24 cellular contexts compared by ENCODE assay signal in genomic region chr13:31035162-31035951, GRCh38.
DNase-seq lines count a peak whose midpoint lies in the region; ATAC-seq and TF ChIP-seq lines count a peak whose summit lies in the region.
"Had no signal": no experiment of that assay in that cellular context is flagged by ENCODE, and none has a peak within 500 bp of the region (broad histone marks: within the 10 kb centered on the region; RNA-seq: fewer than 3 reads in every experiment).

No MANE protein-coding gene starts in this region.

- TF ChIP-seq CTCF in fibroblast of mammary gland (conservative IDR thresholded peaks at IDR 0.05; ENCODE audit: control insufficient read depth, insufficient read depth, low read depth, low read length) (no peak), nephron (IDR thresholded peaks at IDR 0.05; ENCODE audit: unreplicated experiment in 3 of 3) (no peak), Peyer's patch (IDR thresholded peaks at IDR 0.05) (no peak), upper lobe of right lung (IDR thresholded peaks at IDR 0.05) (no peak), OCI-LY7 (conservative IDR thresholded peaks at IDR 0.05; ENCODE audit: low read length) (no peak)

- H3K36me3 ChIP-seq in ACC112 (ENCODE audit: insufficient read depth, low read length) (no peaks in the 10 kb centered on the region), MG63 (no peaks in the 10 kb centered on the region), Peyer's patch (no peaks in the 10 kb centered on the region), upper lobe of right lung (no peaks in the 10 kb centered on the region), OCI-LY7 (ENCODE audit: insufficient read depth, low read length) (no peaks in the 10 kb centered on the region)
- H3K36me3 ChIP-seq: heart left ventricle, neural progenitor cell, transverse colon had no signal

- POLR2A ChIA-PET in OCI-LY7 (lab: Charles Lee): no interaction called here

- H3K36me3 Mint-ChIP-seq in nephron (ENCODE audit: low read depth): no peaks in the 10 kb centered on the region
- H3K36me3 Mint-ChIP-seq: neural progenitor cell had no signal

- H3K4me2 ChIP-seq in OCI-LY7 (ENCODE audit: low read length): no peak overlapping the region
- H3K4me2 ChIP-seq: neural progenitor cell had no signal

- H3K4me3 Mint-ChIP-seq in nephron: peak overlapping the region in 1 of 3 experiments; percentile 31
- H3K4me3 Mint-ChIP-seq: activated naive CD8-positive, alpha-beta T cell treated with anti-CD3 and anti-CD28 coated beads, Interleukin-2, amount 10 ng/mL, durations not matched to agents 7 days and 5 days; dendritic cell treated with granulocyte-macrophage colony-stimulating factor and Interleukin-4, amounts not matched to agents 40 ng/mL and 50 ng/mL, for 4 days; neural progenitor cell; T-helper 17 cell had no signal

- no peak overlapping the region for H3K27ac ChIP-seq in ACC112 (ENCODE audit: low read depth, low read length)
- H3K27ac ChIP-seq in Peyer's patch: no peak overlapping the region
- H3K27ac ChIP-seq in upper lobe of right lung: no peak overlapping the region
- H3K27ac ChIP-seq in OCI-LY7 (ENCODE audit: low read depth, low read length, poor library complexity, severe bottlenecking): no peak overlapping the region
- H3K27ac ChIP-seq: heart left ventricle, HL-60, neural progenitor cell, transverse colon, VCaP had no signal

- no peaks in the 10 kb centered on the region for H3K9me2 ChIP-seq in OCI-LY7 (ENCODE audit: insufficient read depth, low read length)

- H3K27ac Mint-ChIP-seq in nephron: peak overlapping the region in 2 of 3 experiments; percentile 71 to 88
- H3K27ac Mint-ChIP-seq: activated naive CD8-positive, alpha-beta T cell treated with anti-CD3 and anti-CD28 coated beads, Interleukin-2, amount 10 ng/mL, durations not matched to agents 7 days and 5 days; dendritic cell treated with granulocyte-macrophage colony-stimulating factor and Interleukin-4, amounts not matched to agents 40 ng/mL and 50 ng/mL, for 4 days; neural progenitor cell; T-helper 17 cell had no signal

- CTCF ChIA-PET in OCI-LY7 (lab: Charles Lee; ENCODE audit: unreplicated experiment): no interaction called here

- H3K27me3 ChIP-seq in ACC112 (ENCODE audit: insufficient read depth, low read length) (peaks cover 30% of the 10 kb centered on the region), MG63 (no peaks in the 10 kb centered on the region), Peyer's patch (no peaks in the 10 kb centered on the region), upper lobe of right lung (no peaks in the 10 kb centered on the region)
- H3K27me3 ChIP-seq: neural progenitor cell, transverse colon had no signal

- intact Hi-C loops in upper lobe of right lung (cut with DNase I): no loop called here
- intact Hi-C loops in OCI-LY7 (cut with micrococcal nuclease; ENCODE audit: unreplicated experiment): no loop called here

- H3K9me3 ChIP-seq in MG63: no peaks in the 10 kb centered on the region
- no peaks in the 10 kb centered on the region for H3K9me3 ChIP-seq in Peyer's patch
- H3K9me3 ChIP-seq in upper lobe of right lung: no peaks in the 10 kb centered on the region
- H3K9me3 ChIP-seq in OCI-LY7 (ENCODE audit: low read length): no peaks in the 10 kb centered on the region
- H3K9me3 ChIP-seq: heart left ventricle, transverse colon had no signal

- peak overlapping the region; percentile 25 for H2AFZ ChIP-seq in ACC112 (ENCODE audit: low read length, unreplicated experiment)
- H2AFZ ChIP-seq in OCI-LY7 (ENCODE audit: low read length): no peak overlapping the region
- H2AFZ ChIP-seq: neural progenitor cell had no signal

- H3K4me3 ChIP-seq in ACC112 (ENCODE audit: low read depth, low read length) (no peak overlapping the region), MG63 (no peak overlapping the region), fibroblast of mammary gland (ENCODE audit: control insufficient read depth, low read depth, low read length) (no peak overlapping the region), Peyer's patch (no peak overlapping the region), upper lobe of right lung (no peak overlapping the region), OCI-LY7 (ENCODE audit: low read depth, low read length, poor library complexity, severe bottlenecking) (no peak overlapping the region)
- H3K4me3 ChIP-seq: heart left ventricle, neural progenitor cell, transverse colon had no signal

- BruUV-seq in OCI-LY7 (replicated peaks; lab: Mats Ljungman, UMichigan): no TSS peak

- peaks cover 24% of the 10 kb centered on the region for H3K27me3 Mint-ChIP-seq in nephron (ENCODE audit: low read depth)

- H3K4me1 ChIP-seq in ACC112 (ENCODE audit: control insufficient read depth, insufficient read depth, low read length, unreplicated experiment) (no peaks in the 10 kb centered on the region), Peyer's patch (peaks cover 0 to 7% (median 0%) of the 10 kb centered on the region in 4 donors), upper lobe of right lung (no peaks in the 10 kb centered on the region), OCI-LY7 (ENCODE audit: insufficient read depth, low read length, poor library complexity, severe bottlenecking) (peaks cover 23% of the 10 kb centered on the region)
- H3K4me1 ChIP-seq: neural progenitor cell had no signal

- no peak for TF ChIP-seq POLR2A in Peyer's patch (IDR thresholded peaks at IDR 0.05)

- peaks cover 26% of the 10 kb centered on the region for H3K4me1 Mint-ChIP-seq in nephron
- H3K4me1 Mint-ChIP-seq: neural progenitor cell had no signal

- no peaks in the 10 kb centered on the region for H4K20me1 ChIP-seq in OCI-LY7 (ENCODE audit: insufficient read depth, low read length)

- ATAC-seq in upper lobe of right lung: no peak
- ATAC-seq: HepG2; stimulated activated naive CD8-positive, alpha-beta T cell treated with anti-CD3 and anti-CD28 coated beads, Interleukin-15, Interleukin-2, amounts not matched to agents 100 U/mL and 50 U/mL, for 24 hours; T-helper 17 cell had no signal

- no peaks in the 10 kb centered on the region for H3K79me2 ChIP-seq in ACC112 (ENCODE audit: control insufficient read depth, insufficient read depth, low read length, unreplicated experiment)
- no peaks in the 10 kb centered on the region for H3K79me2 ChIP-seq in OCI-LY7 (ENCODE audit: insufficient read depth, low read depth, low read length)

- DNase-seq in MG63: peak; percentile 13
- DNase-seq in fibroblast of mammary gland (ENCODE audit: low read depth): peak; percentile 57
- DNase-seq in Peyer's patch: no peak
- DNase-seq in upper lobe of right lung: no peak
- DNase-seq in 8988T: no peak
- DNase-seq in OCI-LY7 (ENCODE audit: low spot score): no peak
- DNase-seq: activated CD8-positive, alpha-beta memory T cell treated with anti-CD3 and anti-CD28 coated beads, Interleukin-2, amount 50 U/mL, for 4 hours; activated naive CD8-positive, alpha-beta T cell treated with anti-CD3 and anti-CD28 coated beads, Interleukin-2, amount 10 ng/mL, durations not matched to agents 7 days and 5 days; NCI-H1092 treated with DMSO at 0.1 percent for 48 hours; NCI-H2029 treated with DMSO at 0.1 percent for 48 hours; NK-92 treated with Interleukin-12 subunit alpha and Interleukin-12 subunit beta, amount 100 ng/mL, for 24 hours; small intestine; stimulated activated CD4-positive, alpha-beta T cell treated with anti-CD3 and anti-CD28 coated beads, Interleukin-4, amount 100 ng/mL, for 1 hour; stimulated activated naive CD8-positive, alpha-beta T cell treated with anti-CD3 and anti-CD28 coated beads, Interleukin-15, Interleukin-2, amounts not matched to agents 100 U/mL and 50 U/mL, for 24 hours; T-helper 17 cell; transverse colon had no signal

- peaks cover 5% of the 10 kb centered on the region for H3K9me3 Mint-ChIP-seq in nephron
- H3K9me3 Mint-ChIP-seq: activated naive CD8-positive, alpha-beta T cell treated with anti-CD3 and anti-CD28 coated beads, Interleukin-2, amount 10 ng/mL, durations not matched to agents 7 days and 5 days; neural progenitor cell had no signal

Comparison
In these comparisons a context has a peak if more than half of its experiments do, and no peak if none do; other contexts are left out.
1. DNase-seq: peak in MG63 (single experiment) and fibroblast of mammary gland (single experiment); none in Peyer's patch (0 of 3), upper lobe of right lung (single experiment), 8988T (single experiment) and OCI-LY7 (single experiment).